ENCODE assay signal across 8 cellular contexts in genomic region chr12:71694099-71694820, GRCh38. TPM values are rescaled to one million over a fixed set of nuclear protein-coding genes. Genes with fewer than 3 reads are reported as not detected.
DNase-seq lines count a peak whose midpoint lies in the region; ATAC-seq and TF ChIP-seq lines count a peak whose summit lies in the region.

No MANE protein-coding gene starts in this region.

- H3K4me1 ChIP-seq in naive thymus-derived CD4-positive, alpha-beta T cell (ENCODE audit: control insufficient read depth in 2 of 2, insufficient read depth in 2 of 2, low read length in 2 of 2) = no peaks in the 10 kb centered on the region
- H3K4me1 ChIP-seq in osteoblast (ENCODE audit: insufficient read depth, low read length) = no peaks in the 10 kb centered on the region

- H3K36me3 Mint-ChIP-seq in naive thymus-derived CD4-positive, alpha-beta T cell = peaks cover 5 to 30% (median 17%) of the 10 kb centered on the region in 5 donors

- H3K4me2 ChIP-seq in osteoblast (ENCODE audit: insufficient read depth, low read length) = no peak overlapping the region

- no peak overlapping the region for H3K4me3 Mint-ChIP-seq in naive thymus-derived CD4-positive, alpha-beta T cell

- H3K36me3 ChIP-seq in naive thymus-derived CD4-positive, alpha-beta T cell (ENCODE audit: control insufficient read depth in 2 of 3, insufficient read depth in 3 of 3, low read length in 3 of 3) = peaks cover 0 to 18% (median 0%) of the 10 kb centered on the region in 3 experiments
- peaks cover 6% of the 10 kb centered on the region for H3K36me3 ChIP-seq in osteoblast (ENCODE audit: insufficient read depth, low read length)

- TF ChIP-seq CTCF in osteoblast (IDR thresholded peaks at IDR 0.05; ENCODE audit: extremely low read depth, low read depth, low read length) = no peak

- no peak overlapping the region for H2AFZ ChIP-seq in osteoblast (ENCODE audit: low read length)

- H3K79me2 ChIP-seq in osteoblast (ENCODE audit: insufficient read depth, low read length) = no peaks in the 10 kb centered on the region

- no peaks in the 10 kb centered on the region for H3K27me3 Mint-ChIP-seq in naive thymus-derived CD4-positive, alpha-beta T cell

- peaks cover 7 to 30% (median 24%) of the 10 kb centered on the region in 7 donors for H3K4me1 Mint-ChIP-seq in naive thymus-derived CD4-positive, alpha-beta T cell

- H3K27ac Mint-ChIP-seq in naive thymus-derived CD4-positive, alpha-beta T cell = peak overlapping the region in 2 of 9 donors; percentile 9 to 49

- CTCF ChIA-PET in naive thymus-derived CD4-positive, alpha-beta T cell (lab: Charles Lee) = no interaction called here

- no peaks in the 10 kb centered on the region for H3K9me3 ChIP-seq in naive thymus-derived CD4-positive, alpha-beta T cell (ENCODE audit: control insufficient read depth in 2 of 3, low read length in 3 of 3)
- no peaks in the 10 kb centered on the region for H3K9me3 ChIP-seq in osteoblast (ENCODE audit: low read depth, low read length)

- no peaks in the 10 kb centered on the region for H3K9me3 Mint-ChIP-seq in naive thymus-derived CD4-positive, alpha-beta T cell

- no peaks in the 10 kb centered on the region for H3K27me3 ChIP-seq in naive thymus-derived CD4-positive, alpha-beta T cell (ENCODE audit: control insufficient read depth in 2 of 2, insufficient read depth in 2 of 2, low read length in 2 of 2)
- H3K27me3 ChIP-seq in osteoblast (ENCODE audit: insufficient read depth, low read length) = no peaks in the 10 kb centered on the region

- intact Hi-C loops in Right ventricle myocardium superior (cut with DNase I) = no loop called here
- intact Hi-C loops in naive thymus-derived CD4-positive, alpha-beta T cell (cut with micrococcal nuclease) = no loop called here

- POLR2A ChIA-PET in naive thymus-derived CD4-positive, alpha-beta T cell (lab: Charles Lee) = no interaction called here

- H3K4me3 ChIP-seq in GM08714 (ENCODE audit: low read length) (peak overlapping the region; percentile 51; the same call in 1 of the 2 replicates), osteoblast (ENCODE audit: insufficient read depth, low read length) (no peak overlapping the region)
- H3K4me3 ChIP-seq in naive thymus-derived CD4-positive, alpha-beta T cell (ENCODE audit: low read length) = no peak overlapping the region

- H3K27ac ChIP-seq in naive thymus-derived CD4-positive, alpha-beta T cell (ENCODE audit: low read depth, low read length) = no peak overlapping the region
- no peak overlapping the region for H3K27ac ChIP-seq in osteoblast (ENCODE audit: low read depth, low read length)

- DNase-seq in Right ventricle myocardium superior (no peak), SHP77 (lab: John Stamatoyannopoulos, UW) (no peak), H4 (ENCODE audit: low spot score) (no peak), osteoblast (ENCODE audit: insufficient read length, low spot score, missing footprints) (no peak)
- no peak for DNase-seq in naive thymus-derived CD4-positive, alpha-beta T cell

- ATAC-seq in GM21390 (IDR thresholded peaks at IDR 0.05; ENCODE audit: unreplicated experiment) = peak; percentile 86
- peak; percentile 85 for ATAC-seq in HG03460 (IDR thresholded peaks at IDR 0.05; ENCODE audit: unreplicated experiment)
- peak; percentile 93 for ATAC-seq in Right ventricle myocardium superior (ENCODE audit: poor library complexity)
- no peak for ATAC-seq in naive thymus-derived CD4-positive, alpha-beta T cell

- H4K20me1 ChIP-seq in osteoblast (ENCODE audit: insufficient read depth, low read length) = no peaks in the 10 kb centered on the region

RNA-seq across cellular contexts. Expression of gene TMEM19, which starts 8.4 kb away (rescaled TPM):
- total RNA-seq in Right ventricle myocardium superior (27.3 TPM), osteoblast (29.2 and 31.1 TPM in 2 replicates)
- total RNA-seq in naive thymus-derived CD4-positive, alpha-beta T cell = 10 to 100 TPM; 13.9 to 17.7 (median 14.7) TPM
- 10 to 100 TPM; 25.3 to 43.0 TPM for polyA plus RNA-seq in naive thymus-derived CD4-positive, alpha-beta T cell
- 27.0 and 47.1 TPM in 2 replicates for total RNA-seq in H4 (2014; rRNA removed; shearing (Covaris generic))

RNA-seq across cellular contexts. Expression of gene THAP2, which starts 30.2 kb away (rescaled TPM):
- 10.2 TPM for total RNA-seq in Right ventricle myocardium superior
- 10 to 100 TPM in 4 of 5 experiments, 1 to 10 TPM in 1; 9.2 to 21.7 (median 14.4) TPM for total RNA-seq in naive thymus-derived CD4-positive, alpha-beta T cell
- 1 to 10 TPM; 4.9 to 9.7 TPM for polyA plus RNA-seq in naive thymus-derived CD4-positive, alpha-beta T cell
- total RNA-seq in H4 (2014; rRNA removed; shearing (Covaris generic)) = 3.1 and 5.6 TPM in 2 replicates
- 3.3 and 3.8 TPM in 2 replicates for total RNA-seq in osteoblast

RNA-seq across cellular contexts. Expression of gene ZFC3H1, which starts 30.6 kb away (rescaled TPM):
- total RNA-seq in Right ventricle myocardium superior = 17.9 TPM
- 100 to 1,000 TPM in 4 of 5 experiments, 10 to 100 TPM in 1; 74.6 to 147 (median 133) TPM for total RNA-seq in naive thymus-derived CD4-positive, alpha-beta T cell
- 10 to 100 TPM; 26.3 to 29.8 TPM for polyA plus RNA-seq in naive thymus-derived CD4-positive, alpha-beta T cell
- 4.4 and 5.5 TPM in 2 replicates for total RNA-seq in H4 (2014; rRNA removed; shearing (Covaris generic))
- 33.3 and 36.6 TPM in 2 replicates for total RNA-seq in osteoblast
